8 cellular contexts compared by ENCODE assay signal in genomic region chr7:99558306-99559275, GRCh38. TPM values are rescaled to one million over a fixed set of nuclear protein-coding genes. Genes with fewer than 3 reads are reported as not detected.
A peak's percentile ranks its signal among the peaks of the same experiment; 100 is the strongest.
DNase-seq lines count a peak whose midpoint lies in the region; ATAC-seq and TF ChIP-seq lines count a peak whose summit lies in the region.

Gene ZNF655 (plus strand): TSS chr7:99558642. CDS start chr7:99560560, 1,918 bp downstream.

- TF ChIP-seq CTCF in fibroblast of pulmonary artery (IDR thresholded peaks at IDR 0.05; ENCODE audit: low read length, missing control alignments) = no peak
- TF ChIP-seq CTCF in natural killer cell (IDR thresholded peaks at IDR 0.05) = no peak

- ATAC-seq in GM21737 (IDR thresholded peaks at IDR 0.05; ENCODE audit: unreplicated experiment) (peak; percentile 71), natural killer cell (peak; percentile 80 to 94 (median 86))

- H3K36me3 Mint-ChIP-seq in natural killer cell = peaks cover 17% of the 10 kb centered on the region

- peaks cover 49 to 50% of the 10 kb centered on the region in 2 donors for H3K4me1 Mint-ChIP-seq in natural killer cell

- H3K27ac Mint-ChIP-seq in natural killer cell = peak within 1 kb of the TSS; percentile 98 to 99

- H3K4me3 ChIP-seq in fibroblast of pulmonary artery (replicated peaks; ENCODE audit: low read depth, low read length) = peak within 1 kb of the TSS; percentile 94

- peak within 1 kb of the TSS; percentile 94 for H3K4me3 Mint-ChIP-seq in natural killer cell

- no peaks in the 10 kb centered on the region for H3K9me3 Mint-ChIP-seq in natural killer cell

- DNase-seq in DMS79 treated with DMSO at 0.1 percent for 48 hours (lab: John Stamatoyannopoulos, UW) (peak; percentile 90), Kasumi-1 (lab: John Stamatoyannopoulos, UW) (peak; percentile 82 to 85), RPMI8226 (peak; percentile 86), fibroblast of pulmonary artery (ENCODE audit: low read depth) (peak; percentile 82), natural killer cell (peak; percentile 95)
- DNase-seq in activated T-helper 9 cell treated with anti-CD3 and anti-CD28 coated beads, Interleukin-2, amount 50 U/mL, for 16 hours (ENCODE audit: low read depth) = peak; percentile 82
- DNase-seq in stimulated activated naive CD4-positive, alpha-beta T cell treated with Interleukin-2 at 50 U/mL for 16 hours (lab: John Stamatoyannopoulos, UW) = peak; percentile 86

- no peaks in the 10 kb centered on the region for H3K27me3 Mint-ChIP-seq in natural killer cell (ENCODE audit: low read depth in 2 of 2)

- intact Hi-C loops in natural killer cell (cut with micrococcal nuclease) = loop anchor here (2.0 kb wide), 1 partner anchor 58 kb away; the partner anchor contains the start of gene ZSCAN25

RNA-seq across cellular contexts. Expression of gene ZNF655, which starts in this region (rescaled TPM):
- total RNA-seq in natural killer cell = 100 to 1,000 TPM; 171 to 214 (median 196) TPM

Comparison
In these comparisons a context has a peak if more than half of its experiments do, and no peak if none do; other contexts are left out.
1. Peak in every context shown above with its lines: DNase-seq, ATAC-seq and H3K4me3 ChIP-seq.